Comparison of ENCODE assay signal across 22 cellular contexts in the genomic region with DNA sequence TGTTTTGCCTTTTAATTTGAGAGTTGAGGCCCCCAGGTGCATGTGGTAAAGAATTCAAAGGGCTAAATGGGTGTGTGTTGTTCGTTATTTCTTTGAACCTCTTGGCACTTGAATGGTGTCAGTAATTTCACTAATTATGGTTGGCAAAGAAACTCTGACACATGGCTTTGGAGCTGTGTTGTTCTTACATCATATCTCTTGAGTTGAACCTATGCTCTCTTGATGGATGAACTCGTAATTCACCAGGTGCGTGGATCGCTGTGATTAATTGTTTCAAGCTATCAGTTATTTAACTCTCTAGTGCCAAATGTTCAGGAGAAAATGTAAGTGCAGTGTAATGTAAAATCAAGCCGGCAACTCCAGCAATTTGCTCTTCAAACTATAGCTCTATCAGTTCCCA.
DNase-seq lines count a peak whose midpoint lies in the region; ATAC-seq lines count a peak whose summit lies in the region.
"Had no signal": no experiment of that assay in that cellular context is flagged by ENCODE, and none has a peak within 500 bp of the region (broad histone marks: within the 10 kb centered on the region; RNA-seq: fewer than 3 reads in every experiment).

No MANE protein-coding gene starts in this region.

- H3K4me3 ChIP-seq in endocrine pancreas (ENCODE audit: control insufficient read depth, insufficient read depth, low read length) (peak overlapping the region; percentile 7), thymus (ENCODE audit: low read length) (no peak overlapping the region)
- H3K4me3 ChIP-seq: body of pancreas, GM23248, pancreas, SK-N-MC had no signal

- no peaks in the 10 kb centered on the region for H3K36me3 ChIP-seq in endocrine pancreas (ENCODE audit: control insufficient read depth, insufficient read depth, low read length)
- no peaks in the 10 kb centered on the region for H3K36me3 ChIP-seq in thymus (ENCODE audit: control insufficient read depth, insufficient read depth)
- H3K36me3 ChIP-seq: pancreas had no signal

- H3K27ac ChIP-seq in thymus (ENCODE audit: low read depth), result peak overlapping the region; percentile 46
- H3K27ac ChIP-seq: body of pancreas, GM23248, pancreas, SK-N-MC had no signal

- H3K9ac ChIP-seq in endocrine pancreas (ENCODE audit: control insufficient read depth, insufficient read depth, low read length), result no peak overlapping the region
- H3K9ac ChIP-seq: GM23248 had no signal

- H3K27me3 ChIP-seq in endocrine pancreas (ENCODE audit: control insufficient read depth, insufficient read depth, low read length), result no peaks in the 10 kb centered on the region
- H3K27me3 ChIP-seq in thymus (ENCODE audit: control insufficient read depth, insufficient read depth), result no peaks in the 10 kb centered on the region
- H3K27me3 ChIP-seq: body of pancreas, pancreas had no signal

- H3K9me3 ChIP-seq in endocrine pancreas (ENCODE audit: control insufficient read depth, low read length), result no peaks in the 10 kb centered on the region
- no peaks in the 10 kb centered on the region for H3K9me3 ChIP-seq in thymus (ENCODE audit: control insufficient read depth)
- H3K9me3 ChIP-seq: body of pancreas, pancreas had no signal

- 66% methylated on average over 5 of the region's 5 CpGs for WGBS in thymus

- ATAC-seq in GM19351 (IDR thresholded peaks at IDR 0.05; ENCODE audit: unreplicated experiment), result no peak
- ATAC-seq: T-helper 17 cell had no signal

- H3K4me1 ChIP-seq in endocrine pancreas (ENCODE audit: control insufficient read depth, insufficient read depth, low read length) (peaks cover 31% of the 10 kb centered on the region), thymus (ENCODE audit: control insufficient read depth, insufficient read depth, low read length) (peaks cover 25% of the 10 kb centered on the region)

- DNase-seq in NCI-H2171 treated with DMSO at 0.1 percent for 48 hours (lab: John Stamatoyannopoulos, UW) (peak; percentile 48), NCI-H2171 (lab: John Stamatoyannopoulos, UW) (no peak), NCI-H69 (lab: John Stamatoyannopoulos, UW) (peak; percentile 82)
- no peak for DNase-seq in activated CD4-positive, alpha-beta T cell treated with anti-CD3 and anti-CD28 coated beads for 48 hours
- no peak for DNase-seq in stimulated activated CD4-positive, alpha-beta T cell treated with anti-CD3 and anti-CD28 coated beads, Interleukin-2, amount 100 ng/mL, for 24 hours
- DNase-seq: activated CD4-positive, alpha-beta T cell treated with anti-CD3 and anti-CD28 coated beads for 36 hours; activated naive CD4-positive, alpha-beta T cell; activated T-cell treated with anti-CD3 and anti-CD28 coated beads, Interleukin-2, amount 50 U/mL, for 48 hours; CD4-positive, alpha-beta memory T cell; DMS 273 treated with DMSO at 0.1 percent for 48 hours; GM23248; HFFc6; KG1; NCI-H526 treated with DMSO at 0.1 percent for 48 hours; pancreas; stimulated activated CD4-positive, alpha-beta T cell treated with anti-CD3 and anti-CD28 coated beads, Interleukin-4, amount 100 ng/mL, for 1 hour; T-helper 17 cell had no signal

Comparison
In these comparisons a context has a peak if more than half of its experiments do, and no peak if none do; other contexts are left out.
1. DNase-seq: peak in NCI-H2171 treated with DMSO at 0.1 percent for 48 hours (single experiment) and NCI-H69 (single experiment); none in NCI-H2171 (single experiment), activated CD4-positive, alpha-beta T cell treated with anti-CD3 and anti-CD28 coated beads for 48 hours (single experiment) and stimulated activated CD4-positive, alpha-beta T cell treated with anti-CD3 and anti-CD28 coated beads, Interleukin-2, amount 100 ng/mL, for 24 hours (0 of 2).